16 cellular contexts compared by ENCODE assay signal in the genomic region with DNA sequence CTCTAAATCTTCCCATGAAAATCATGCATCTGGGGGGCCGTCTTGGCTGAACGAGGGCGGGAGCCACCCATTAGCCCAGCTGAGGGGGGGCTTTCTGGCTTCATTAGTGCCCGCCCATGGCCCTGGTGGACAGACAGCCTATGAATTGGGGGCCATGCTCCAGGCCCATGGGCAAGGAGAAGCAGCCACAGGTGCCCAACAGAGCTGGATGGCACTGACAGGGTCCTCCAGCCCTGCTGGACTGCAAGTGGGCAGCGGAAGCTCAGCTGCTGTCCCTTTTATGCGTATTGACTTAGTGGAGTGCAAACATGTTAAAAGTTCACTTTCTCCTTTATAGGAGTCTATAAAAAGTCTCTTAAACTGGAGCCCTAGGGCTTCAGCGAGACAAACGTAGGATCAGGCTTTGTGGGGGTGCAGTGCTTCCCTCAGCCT.
"Had no signal": no experiment of that assay in that cellular context is flagged by ENCODE, and none has a peak within 500 bp of the region (broad histone marks: within the 10 kb centered on the region; RNA-seq: fewer than 3 reads in every experiment).

No MANE protein-coding gene starts in this region.

- H3K4me3 ChIP-seq: esophagus squamous epithelium, ovary, sigmoid colon, stomach, vagina had no signal

- H3K4me1 Mint-ChIP-seq: activated T-helper 17 cell treated with anti-CD3 and anti-CD28 coated beads, Interleukin-2, amount 50 U/mL, for 72 hours; naive B cell; stimulated activated effector memory CD8-positive, alpha-beta T cell treated with anti-CD3 and anti-CD28 coated beads, Interleukin-12 subunit alpha, Interleukin-12 subunit beta, amount 100 ng/mL, for 72 hours had no signal

- H3K27me3 ChIP-seq: esophagus squamous epithelium, ovary, sigmoid colon, stomach, vagina had no signal

- H3K9me3 ChIP-seq: esophagus squamous epithelium, ovary, sigmoid colon, stomach, vagina had no signal

- H3K4me1 ChIP-seq: sigmoid colon, stomach had no signal

- H3K4me3 Mint-ChIP-seq: activated naive CD4-positive, alpha-beta T cell treated with anti-CD3 and anti-CD28 coated beads, Interleukin-2, amount 50 U/mL, for 24 hours; activated T-helper 17 cell treated with anti-CD3 and anti-CD28 coated beads, Interleukin-2, amount 50 U/mL, for 72 hours; dendritic cell treated with granulocyte-macrophage colony-stimulating factor and Interleukin-4, amounts not matched to agents 40 ng/mL and 50 ng/mL, for 4 days; naive B cell; stimulated activated effector memory CD8-positive, alpha-beta T cell treated with anti-CD3 and anti-CD28 coated beads, Interleukin-12 subunit alpha, Interleukin-12 subunit beta, amount 100 ng/mL, for 72 hours had no signal

- H3K36me3 Mint-ChIP-seq: naive B cell had no signal

- H3K36me3 ChIP-seq: esophagus squamous epithelium, ovary, sigmoid colon, stomach, vagina had no signal

- ATAC-seq: activated T-helper 17 cell treated with anti-CD3 and anti-CD28 coated beads, Interleukin-2, amount 50 U/mL, for 72 hours; left cardiac atrium; stimulated activated effector memory CD8-positive, alpha-beta T cell treated with anti-CD3 and anti-CD28 coated beads, Interleukin-12 subunit alpha, Interleukin-12 subunit beta, amount 100 ng/mL, for 72 hours had no signal

- DNase-seq: activated T-cell treated with anti-CD3 and anti-CD28 coated beads, Interleukin-2, amount 50 U/mL, for 1 hour; effector memory CD4-positive, alpha-beta T cell; esophagus squamous epithelium; left cardiac atrium; naive B cell; sigmoid colon; stimulated activated CD4-positive, alpha-beta T cell treated with anti-CD3 and anti-CD28 coated beads, Interleukin-4, amount 100 ng/mL, for 24 hours; stomach; T1000; trophoblast cell had no signal

- H3K27ac Mint-ChIP-seq: activated T-helper 17 cell treated with anti-CD3 and anti-CD28 coated beads, Interleukin-2, amount 50 U/mL, for 72 hours; dendritic cell treated with granulocyte-macrophage colony-stimulating factor and Interleukin-4, amounts not matched to agents 40 ng/mL and 50 ng/mL, for 4 days; naive B cell; stimulated activated effector memory CD8-positive, alpha-beta T cell treated with anti-CD3 and anti-CD28 coated beads, Interleukin-12 subunit alpha, Interleukin-12 subunit beta, amount 100 ng/mL, for 72 hours had no signal

- H3K27ac ChIP-seq: ovary, sigmoid colon, stomach, vagina had no signal

- H3K9me3 Mint-ChIP-seq: activated naive CD4-positive, alpha-beta T cell treated with anti-CD3 and anti-CD28 coated beads, Interleukin-2, amount 50 U/mL, for 24 hours; activated T-helper 17 cell treated with anti-CD3 and anti-CD28 coated beads, Interleukin-2, amount 50 U/mL, for 72 hours; dendritic cell treated with granulocyte-macrophage colony-stimulating factor and Interleukin-4, amounts not matched to agents 40 ng/mL and 50 ng/mL, for 4 days; naive B cell; stimulated activated effector memory CD8-positive, alpha-beta T cell treated with anti-CD3 and anti-CD28 coated beads, Interleukin-12 subunit alpha, Interleukin-12 subunit beta, amount 100 ng/mL, for 72 hours had no signal

- H3K27me3 Mint-ChIP-seq: activated naive CD4-positive, alpha-beta T cell treated with anti-CD3 and anti-CD28 coated beads, Interleukin-2, amount 50 U/mL, for 24 hours; activated T-helper 17 cell treated with anti-CD3 and anti-CD28 coated beads, Interleukin-2, amount 50 U/mL, for 72 hours; dendritic cell treated with granulocyte-macrophage colony-stimulating factor and Interleukin-4, amounts not matched to agents 40 ng/mL and 50 ng/mL, for 4 days; naive B cell had no signal
